8 cellular contexts compared by ENCODE assay signal in genomic region chr19:19372656-19373416, GRCh38. TPM values are rescaled to one million over a fixed set of nuclear protein-coding genes. Genes with fewer than 3 reads are reported as not detected.
DNase-seq lines count a peak whose midpoint lies in the region; ATAC-seq, FAIRE-seq and TF ChIP-seq lines count a peak whose summit lies in the region.

No MANE protein-coding gene starts in this region.

- H3K36me3 Mint-ChIP-seq in T-helper 2 cell treated with Interferon-gamma antibody and Interleukin-4, amounts not matched to agents 5 μg/mL and 100 μg/mL, for 36 hours (ENCODE audit: low read depth) = no peaks in the 10 kb centered on the region

- DNase-seq in ELF-1 (ENCODE audit: low read depth, low spot score) (peak; percentile 78), GM20000 (ENCODE audit: low spot score) (peak; percentile 72), HUDEP-2 (lab: John Stamatoyannopoulos, UW; ENCODE audit: unreplicated experiment in 76 of 76) (peak in 52 of 76 experiments; percentile 9 to 73 (median 42)), pancreas (peak in 2 of 6 donors; percentile 34 to 60), D721Med (ENCODE audit: insufficient read length, low spot score) (no peak), GM19240 (ENCODE audit: insufficient read length, low spot score) (no peak)
- peak; percentile 29 for DNase-seq in T-helper 2 cell treated with Interferon-gamma antibody and Interleukin-4, amounts not matched to agents 5 μg/mL and 100 μg/mL, for 36 hours (ENCODE audit: low spot score)

- peak overlapping the region; percentile 91 for H3K27ac Mint-ChIP-seq in T-helper 2 cell treated with Interferon-gamma antibody and Interleukin-4, amounts not matched to agents 5 μg/mL and 100 μg/mL, for 36 hours

- H3K9me3 Mint-ChIP-seq in T-helper 2 cell treated with Interferon-gamma antibody and Interleukin-4, amounts not matched to agents 5 μg/mL and 100 μg/mL, for 36 hours = no peaks in the 10 kb centered on the region

- 57 to 64% methylated on average over 8 of the region's 8 CpGs for WGBS in pancreas, 2 donors

- peak overlapping the region in 2 of 4 donors; percentile 44 to 62 for H3K27ac ChIP-seq in pancreas

- no peak overlapping the region for H3K4me3 ChIP-seq in pancreas

- no peaks in the 10 kb centered on the region for H3K9me3 ChIP-seq in pancreas

- no peak for FAIRE-seq in pancreas (lab: Jason Lieb, UNC)
- no peak for FAIRE-seq in D721Med (lab: Jason Lieb, UNC)

- peaks cover 0 to 7% (median 5%) of the 10 kb centered on the region in 3 donors for H3K4me1 ChIP-seq in pancreas

- peak overlapping the region; percentile 59 for H3K4me3 Mint-ChIP-seq in T-helper 2 cell treated with Interferon-gamma antibody and Interleukin-4, amounts not matched to agents 5 μg/mL and 100 μg/mL, for 36 hours

- intact Hi-C loops in pancreas (cut with DNase I) = loop anchor here in 2 of 3 donors (5.0 to 10.0 kb wide), 2 partner anchors 112 to 114 kb away; no protein-coding TSS in a partner anchor

- no peaks in the 10 kb centered on the region for H3K27me3 ChIP-seq in pancreas

- no peaks in the 10 kb centered on the region for H3K36me3 ChIP-seq in pancreas

- peaks cover 7% of the 10 kb centered on the region for H3K4me1 Mint-ChIP-seq in T-helper 2 cell treated with Interferon-gamma antibody and Interleukin-4, amounts not matched to agents 5 μg/mL and 100 μg/mL, for 36 hours (ENCODE audit: low read depth)

- ATAC-seq in esophagus mucosa = peak; percentile 73
- ATAC-seq in pancreas = peak in 3 of 4 donors; percentile 67 to 83 (median 79)

- no peaks in the 10 kb centered on the region for H3K27me3 Mint-ChIP-seq in T-helper 2 cell treated with Interferon-gamma antibody and Interleukin-4, amounts not matched to agents 5 μg/mL and 100 μg/mL, for 36 hours (ENCODE audit: low read depth)

- TF ChIP-seq CTCF in GM20000 (IDR thresholded peaks at IDR 0.05; ENCODE audit: extremely low read depth, missing control alignments) (no peak), pancreas (IDR thresholded peaks at IDR 0.05) (no peak), D721Med (IDR thresholded peaks at IDR 0.05; ENCODE audit: insufficient read depth, missing control alignments) (no peak)

RNA-seq across cellular contexts. Expression of gene GATAD2A, which starts 32.6 kb away (rescaled TPM):
- 58.9 TPM for total RNA-seq in esophagus mucosa
- 10 to 100 TPM; 31.4 to 51.8 (median 41.8) TPM for total RNA-seq in pancreas
- 10 to 100 TPM; 11.9 to 13.1 TPM for polyA plus RNA-seq in pancreas

RNA-seq across cellular contexts. Expression of gene MAU2, which starts 52.2 kb away (rescaled TPM):
- 33.4 TPM for total RNA-seq in esophagus mucosa
- total RNA-seq in pancreas = 10 to 100 TPM; 22.6 to 38.8 (median 26.7) TPM
- 10 to 100 TPM; 32.3 to 36.2 TPM for polyA plus RNA-seq in pancreas

RNA-seq across cellular contexts. Expression of gene SUGP1, which starts 52.5 kb away (rescaled TPM):
- total RNA-seq in esophagus mucosa (26.5 TPM), pancreas (10 to 100 TPM; 14.6 to 24.6 (median 18.2) TPM)
- polyA plus RNA-seq in pancreas = 10 to 100 TPM; 42.8 to 50.3 TPM

Comparison
In these comparisons a context has a peak if more than half of its experiments do, and no peak if none do; other contexts are left out.
1. DNase-seq: peak in ELF-1 (single experiment), GM20000 (single experiment), HUDEP-2 (52 of 76) and T-helper 2 cell treated with Interferon-gamma antibody and Interleukin-4, amounts not matched to agents 5 μg/mL and 100 μg/mL, for 36 hours (single experiment); none in D721Med (single experiment) and GM19240 (single experiment).